In the genomic region with DNA sequence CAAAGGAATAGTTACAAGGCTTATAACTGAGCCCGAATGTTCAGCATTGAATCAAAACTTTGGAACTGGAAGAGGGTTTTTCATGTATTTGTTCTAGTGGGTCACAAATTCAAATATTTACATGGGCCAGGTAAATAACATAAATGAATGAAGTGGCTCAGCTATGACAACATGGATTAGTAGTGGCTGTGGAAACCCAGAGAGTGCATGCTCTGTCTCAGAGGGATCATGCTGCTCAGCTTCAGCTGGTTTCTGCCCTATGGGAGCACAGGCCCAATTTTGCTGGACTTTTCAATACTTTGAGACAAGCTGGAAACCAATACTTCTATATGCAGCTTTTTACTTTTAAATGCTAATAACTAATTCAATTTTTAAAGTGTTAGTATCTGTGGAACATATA, we compare ENCODE assay signal across 12 cellular contexts. TPM values are rescaled to one million over a fixed set of nuclear protein-coding genes. Genes with fewer than 3 reads are reported as not detected.
DNase-seq lines count a peak whose midpoint lies in the region; ATAC-seq and TF ChIP-seq lines count a peak whose summit lies in the region.
"Had no signal": no experiment of that assay in that cellular context is flagged by ENCODE, and none has a peak within 500 bp of the region (broad histone marks: within the 10 kb centered on the region; RNA-seq: fewer than 3 reads in every experiment).

No MANE protein-coding gene starts in this region.

- TF ChIP-seq POLR2A in breast epithelium (IDR thresholded peaks at IDR 0.05), result no peak

- in situ Hi-C loops in T47D (cut with HindIII; ENCODE audit: low pct_unique_long_range_greater_than_20kb, low sequenced_read_pairs), result no loop called here

- no peak overlapping the region for H3K4me3 ChIP-seq in breast epithelium
- H3K4me3 ChIP-seq: GM23338 had no signal

- H3K9me3 ChIP-seq in breast epithelium, result no peaks in the 10 kb centered on the region

- ATAC-seq in HG03025 (IDR thresholded peaks at IDR 0.05; ENCODE audit: low FRiP score, unreplicated experiment), result no peak
- ATAC-seq: GM23338 had no signal

- H3K27me3 ChIP-seq in breast epithelium, result no peaks in the 10 kb centered on the region

- peaks cover 4% of the 10 kb centered on the region for H3K36me3 ChIP-seq in breast epithelium

- peak; percentile 0 to 3 for DNase-seq in T47D (ENCODE audit: low read depth in 1 of 2, low spot score in 1 of 2)
- DNase-seq in breast epithelium (ENCODE audit: low spot score in 2 of 2), result no peak
- peak; percentile 82 for DNase-seq in DMS53 (lab: John Stamatoyannopoulos, UW)
- DNase-seq in NCI-H69 (lab: John Stamatoyannopoulos, UW), result peak; percentile 66
- no peak for DNase-seq in anterior cingulate cortex (lab: John Stamatoyannopoulos, UW)
- no peak for DNase-seq in HUDEP-2 (lab: John Stamatoyannopoulos, UW; ENCODE audit: unreplicated experiment in 76 of 76)
- DNase-seq: C1 segment of cervical spinal cord; CD4-positive, alpha-beta T cell; H7 had no signal

- intact Hi-C loops in breast epithelium (cut with DNase I; ENCODE audit: low total_unique reads), result no loop called here

- no peak for TF ChIP-seq CTCF in breast epithelium (IDR thresholded peaks at IDR 0.05)

- H3K4me1 ChIP-seq in breast epithelium, result no peaks in the 10 kb centered on the region

- no peak overlapping the region for H3K27ac ChIP-seq in breast epithelium

RNA-seq across cellular contexts. Expression of a gene that starts 37.9 kb away (rescaled TPM):
- total RNA-seq in breast epithelium, result 10 to 100 TPM in 1 of 3 donors, 1 to 10 TPM in 1, under 1 TPM in 1; 0.88 to 11.4 (median 1.3) TPM
- total RNA-seq: B cell had no signal

Comparison
In these comparisons a context has a peak if more than half of its experiments do, and no peak if none do; other contexts are left out.
1. DNase-seq: peak in T47D (2 of 2), DMS53 (single experiment) and NCI-H69 (single experiment); none in breast epithelium (0 of 2), anterior cingulate cortex (0 of 58) and HUDEP-2 (0 of 76).